Comparison of ENCODE assay signal across 18 cellular contexts in the genomic region with DNA sequence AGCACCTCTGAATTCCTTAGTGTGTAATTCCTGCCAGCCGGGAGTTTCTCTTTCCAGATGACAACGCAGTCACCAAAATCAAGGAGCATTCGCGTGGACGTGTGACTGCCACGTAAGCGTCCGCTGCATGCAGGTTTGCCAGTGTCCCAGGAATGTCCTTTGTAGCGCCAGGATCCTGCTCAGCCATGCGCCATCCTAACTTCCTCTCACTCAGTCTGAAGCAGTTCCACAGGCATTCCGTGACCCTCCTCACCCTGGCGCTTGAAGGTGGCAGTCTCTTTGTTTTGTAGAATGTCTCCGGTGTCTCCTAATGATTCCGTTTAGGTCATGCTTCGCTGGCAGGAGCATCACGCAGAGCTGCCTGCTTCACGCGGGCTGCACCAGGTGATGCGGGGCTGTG.
DNase-seq lines count a peak whose midpoint lies in the region; ATAC-seq and TF ChIP-seq lines count a peak whose summit lies in the region.
"Had no signal": no experiment of that assay in that cellular context is flagged by ENCODE, and none has a peak within 500 bp of the region (broad histone marks: within the 10 kb centered on the region; RNA-seq: fewer than 3 reads in every experiment).

No MANE protein-coding gene starts in this region.

- no peak overlapping the region for H3K4me3 Mint-ChIP-seq in activated naive CD8-positive, alpha-beta T cell
- no peak overlapping the region for H3K4me3 Mint-ChIP-seq in activated naive CD8-positive, alpha-beta T cell treated with anti-CD3 and anti-CD28 coated beads for 36 hours
- H3K4me3 Mint-ChIP-seq: B cell; CD4-positive, alpha-beta T cell; HFFc6 had no signal

- no peak for DNase-seq in activated naive CD8-positive, alpha-beta T cell treated with anti-CD3 and anti-CD28 coated beads for 36 hours
- DNase-seq in IMR-90: no peak
- DNase-seq in left kidney (ENCODE audit: low read depth, low spot score): peak; percentile 92
- no peak for DNase-seq in testis
- DNase-seq in left lung: no peak
- DNase-seq: CD4-positive, alpha-beta T cell; GM23248; HFFc6; NCI-H1092 treated with DMSO at 0.1 percent for 48 hours; NCI-H187 treated with DMSO at 0.1 percent for 48 hours; Peyer's patch; SHP77 had no signal

- TF ChIP-seq RAD21 in IMR-90 (IDR thresholded peaks at IDR 0.05; ENCODE audit: low read length): no peak

- H4K8ac ChIP-seq in IMR-90 (ENCODE audit: low read depth in 2 of 2, low read length in 2 of 2): no peak overlapping the region

- POLR2A ChIA-PET in IMR-90 (lab: Charles Lee; ENCODE audit: unreplicated experiment): no interaction called here

- no peak overlapping the region for H2BK5ac ChIP-seq in IMR-90 (ENCODE audit: low read depth, low read length, poor library complexity, severe bottlenecking)

- intact Hi-C loops in IMR-90 (cut with micrococcal nuclease) (no loop called here), testis (cut with DNase I; ENCODE audit: low total_unique reads) (no loop called here), left lung (cut with DNase I) (no loop called here)

- in situ Hi-C loops in IMR-90 (cut with MboI; ENCODE audit: low sequenced_read_pairs): no loop called here

- H3K27ac ChIP-seq in IMR-90 (ENCODE audit: insufficient read depth, low read length): no peak overlapping the region
- H3K27ac ChIP-seq in testis: no peak overlapping the region
- no peak overlapping the region for H3K27ac ChIP-seq in left lung
- H3K27ac ChIP-seq: GM23248, HL-60, KMS-11, Peyer's patch had no signal

- H3K4me1 ChIP-seq in IMR-90 (ENCODE audit: control insufficient read depth, insufficient read depth, low read length): peaks cover 4% of the 10 kb centered on the region; the same call in 1 of the 2 replicates
- no peaks in the 10 kb centered on the region for H3K4me1 ChIP-seq in testis
- H3K4me1 ChIP-seq in left lung: no peaks in the 10 kb centered on the region
- H3K4me1 ChIP-seq: Peyer's patch had no signal

- no peak overlapping the region for H3K14ac ChIP-seq in IMR-90 (replicated peaks; ENCODE audit: low read depth, low read length)

- WGBS in IMR-90 (ENCODE audit: extremely low coverage in 2 of 2, insufficient read length in 1 of 2), 2 experiments: 96% methylated on average over 5 of the region's 19 CpGs; no CpG with 5 or more reads in 1 of the 2 experiments
- 92 to 96% methylated on average over 14 to 19 of the region's 19 CpGs for WGBS in testis, 2 donors

- H3K36me3 Mint-ChIP-seq in activated naive CD8-positive, alpha-beta T cell: peaks cover 4% of the 10 kb centered on the region
- H3K36me3 Mint-ChIP-seq in activated naive CD8-positive, alpha-beta T cell treated with anti-CD3 and anti-CD28 coated beads for 36 hours: peaks cover 3% of the 10 kb centered on the region

- H2AK5ac ChIP-seq in IMR-90 (ENCODE audit: low read depth, low read length): no peak overlapping the region

- no peak overlapping the region for H3K56ac ChIP-seq in IMR-90 (ENCODE audit: extremely low read depth, insufficient read depth, low read length)

- H4K20me1 ChIP-seq in IMR-90 (ENCODE audit: insufficient read depth, low read length): peaks cover 28% of the 10 kb centered on the region

- peaks cover 52 to 70% of the 10 kb centered on the region in 2 experiments for H3K79me1 ChIP-seq in IMR-90 (ENCODE audit: low read depth in 1 of 2, low read length in 2 of 2)

- H2AK9ac ChIP-seq in IMR-90 (replicated peaks; ENCODE audit: low read depth, low read length, poor library complexity): peak overlapping the region; percentile 11

- H4K91ac ChIP-seq in IMR-90 (ENCODE audit: insufficient read depth, low read depth, low read length): no peak overlapping the region

- no peaks in the 10 kb centered on the region for H3K27me3 ChIP-seq in IMR-90 (ENCODE audit: control insufficient read depth, insufficient read depth, low read length)
- no peaks in the 10 kb centered on the region for H3K27me3 ChIP-seq in testis
- H3K27me3 ChIP-seq in left lung: no peaks in the 10 kb centered on the region
- H3K27me3 ChIP-seq: Peyer's patch had no signal

- peaks cover 19% of the 10 kb centered on the region for H3K9me1 ChIP-seq in IMR-90 (ENCODE audit: insufficient read depth, low read length)

- no peaks in the 10 kb centered on the region for H3K9me3 Mint-ChIP-seq in activated naive CD8-positive, alpha-beta T cell (ENCODE audit: low read depth)
- H3K9me3 Mint-ChIP-seq in activated naive CD8-positive, alpha-beta T cell treated with anti-CD3 and anti-CD28 coated beads for 36 hours: no peaks in the 10 kb centered on the region
- H3K9me3 Mint-ChIP-seq: CD4-positive, alpha-beta T cell; HFFc6 had no signal

- TF ChIP-seq CTCF in IMR-90 (conservative IDR thresholded peaks at IDR 0.05; ENCODE audit: low read depth, low read length) (no peak), testis (IDR thresholded peaks at IDR 0.05) (no peak), left lung (IDR thresholded peaks at IDR 0.05) (no peak)

- no peak overlapping the region for H3K4me2 ChIP-seq in IMR-90 (ENCODE audit: low read depth, low read length)
- H3K4me2 ChIP-seq: KMS-11 had no signal

- BruUV-seq in IMR-90 (replicated peaks; lab: Mats Ljungman, UMichigan): no TSS peak

- H4K5ac ChIP-seq in IMR-90 (ENCODE audit: low read depth, low read length): no peak overlapping the region

- no peak overlapping the region for H2BK20ac ChIP-seq in IMR-90 (ENCODE audit: low read depth, low read length)

- ATAC-seq in IMR-90 (ENCODE audit: low read depth) (no peak), GM19324 (IDR thresholded peaks at IDR 0.05; ENCODE audit: low FRiP score, unreplicated experiment) (no peak), left lung (no peak)
- ATAC-seq: SK-N-SH treated with all-trans-retinoic acid at 6 μM for 48 hours had no signal

- H3K9me3 ChIP-seq in IMR-90 (ENCODE audit: control insufficient read depth, insufficient read depth, low read length) (no peaks in the 10 kb centered on the region), testis (no peaks in the 10 kb centered on the region), left lung (no peaks in the 10 kb centered on the region)
- H3K9me3 ChIP-seq: Peyer's patch had no signal

- H3K4me1 Mint-ChIP-seq in activated naive CD8-positive, alpha-beta T cell (ENCODE audit: low read depth): peaks cover 23% of the 10 kb centered on the region
- H3K4me1 Mint-ChIP-seq in activated naive CD8-positive, alpha-beta T cell treated with anti-CD3 and anti-CD28 coated beads for 36 hours: peaks cover 17% of the 10 kb centered on the region

- H2BK15ac ChIP-seq in IMR-90 (ENCODE audit: low read depth, low read length): no peak overlapping the region

- no peak overlapping the region for H3K18ac ChIP-seq in IMR-90 (ENCODE audit: low read depth, low read length)

- no peak overlapping the region for H3K9ac ChIP-seq in IMR-90 (ENCODE audit: low read depth, low read length)
- H3K9ac ChIP-seq: GM23248, KMS-11 had no signal

- H2AFZ ChIP-seq in IMR-90 (replicated peaks; ENCODE audit: low read length, poor library complexity): no peak overlapping the region
- H2AFZ ChIP-seq: GM23248 had no signal

- H2BK120ac ChIP-seq in IMR-90 (ENCODE audit: low read depth, low read length): no peak overlapping the region

- CTCF ChIA-PET in IMR-90 (lab: Yijun Ruan, JAX): no interaction called here

- no peak overlapping the region for H3K23ac ChIP-seq in IMR-90 (ENCODE audit: low read depth, low read length)

- no peak overlapping the region for H3K4me3 ChIP-seq in IMR-90 (ENCODE audit: insufficient read depth, low read depth, low read length)
- H3K4me3 ChIP-seq in testis: no peak overlapping the region
- H3K4me3 ChIP-seq in left lung: no peak overlapping the region
- H3K4me3 ChIP-seq: GM23248, Peyer's patch had no signal

- no peaks in the 10 kb centered on the region for H3K27me3 Mint-ChIP-seq in activated naive CD8-positive, alpha-beta T cell
- H3K27me3 Mint-ChIP-seq in activated naive CD8-positive, alpha-beta T cell treated with anti-CD3 and anti-CD28 coated beads for 36 hours: no peaks in the 10 kb centered on the region
- H3K27me3 Mint-ChIP-seq: B cell; CD4-positive, alpha-beta T cell had no signal

- no peak for TF ChIP-seq POLR2A in IMR-90 (IDR thresholded peaks at IDR 0.05; ENCODE audit: low read depth, low read length)
- TF ChIP-seq POLR2A in testis (IDR thresholded peaks at IDR 0.05): no peak

- dilution Hi-C loops in IMR-90 (cut with HindIII; ENCODE audit: low sequenced_read_pairs, unreplicated experiment): no loop called here

- no peak overlapping the region for H3K4ac ChIP-seq in IMR-90 (ENCODE audit: low read depth, low read length)

- H3K36me3 ChIP-seq in IMR-90 (ENCODE audit: control insufficient read depth, insufficient read depth, low read length) (no peaks in the 10 kb centered on the region), testis (ENCODE audit: low read depth, missing control alignments) (no peaks in the 10 kb centered on the region), left lung (no peaks in the 10 kb centered on the region)
- H3K36me3 ChIP-seq: Peyer's patch had no signal

- H3K27ac Mint-ChIP-seq in activated naive CD8-positive, alpha-beta T cell: peak overlapping the region; percentile 11
- no peak overlapping the region for H3K27ac Mint-ChIP-seq in activated naive CD8-positive, alpha-beta T cell treated with anti-CD3 and anti-CD28 coated beads for 36 hours
- H3K27ac Mint-ChIP-seq: B cell; CD4-positive, alpha-beta T cell; HFFc6 had no signal

TF ChIP-seq in IMR-90, 13 proteins besides CTCF, POLR2A, EP300 and RAD21 (continues in another document):
- TF ChIP-seq RFX5 (IDR thresholded peaks at IDR 0.05; ENCODE audit: low read depth, low read length) (no peak), SMC3 (IDR thresholded peaks at IDR 0.05; ENCODE audit: low read depth, low read length) (no peak), RCOR1 (IDR thresholded peaks at IDR 0.05; ENCODE audit: insufficient replicate concordance, low read length) (no peak), NFE2L2 (IDR thresholded peaks at IDR 0.05; ENCODE audit: low read depth, low read length) (no peak), MXI1 (IDR thresholded peaks at IDR 0.05; ENCODE audit: borderline replicate concordance, low read depth, low read length) (no peak), MAZ (IDR thresholded peaks at IDR 0.05; ENCODE audit: borderline replicate concordance, low read depth, low read length) (no peak), MAFK (IDR thresholded peaks at IDR 0.05; ENCODE audit: low read depth, low read length) (no peak), CEBPB (IDR thresholded peaks at IDR 0.05; ENCODE audit: low read depth, low read length) (no peak)
- TF ChIP-seq, protein P1, sequence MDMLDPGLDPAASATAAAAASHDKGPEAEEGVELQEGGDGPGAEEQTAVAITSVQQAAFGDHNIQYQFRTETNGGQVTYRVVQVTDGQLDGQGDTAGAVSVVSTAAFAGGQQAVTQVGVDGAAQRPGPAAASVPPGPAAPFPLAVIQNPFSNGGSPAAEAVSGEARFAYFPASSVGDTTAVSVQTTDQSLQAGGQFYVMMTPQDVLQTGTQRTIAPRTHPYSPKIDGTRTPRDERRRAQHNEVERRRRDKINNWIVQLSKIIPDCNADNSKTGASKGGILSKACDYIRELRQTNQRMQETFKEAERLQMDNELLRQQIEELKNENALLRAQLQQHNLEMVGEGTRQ (IDR thresholded peaks at IDR 0.05; ENCODE audit: low read depth, low read length): no peak
